In genomic region chr18:6411367-6411766, GRCh38 we compare ENCODE assay signal across 18 cellular contexts. TPM values are rescaled to one million over a fixed set of nuclear protein-coding genes. Genes with fewer than 3 reads are reported as not detected.
DNase-seq lines count a peak whose midpoint lies in the region; TF ChIP-seq lines count a peak whose summit lies in the region.
"Had no signal": no experiment of that assay in that cellular context is flagged by ENCODE, and none has a peak within 500 bp of the region (broad histone marks: within the 10 kb centered on the region; RNA-seq: fewer than 3 reads in every experiment).

No MANE protein-coding gene starts in this region.

- H3K9me3 ChIP-seq in SJSA1 (replicated peaks) (no peaks in the 10 kb centered on the region), liver (ENCODE audit: control insufficient read depth in 4 of 4, low read length in 3 of 4) (no peaks in the 10 kb centered on the region), MG63 (no peaks in the 10 kb centered on the region)

- H3K27me3 ChIP-seq in SJSA1 (replicated peaks), result no peaks in the 10 kb centered on the region
- no peaks in the 10 kb centered on the region for H3K27me3 ChIP-seq in liver (ENCODE audit: control insufficient read depth in 4 of 4, insufficient read depth in 4 of 4, low read length in 3 of 4)
- H3K27me3 ChIP-seq in MG63, result peaks cover 3% of the 10 kb centered on the region; the same call in 1 of the 2 replicates

- H3K4me1 ChIP-seq in SJSA1 (replicated peaks), result peaks cover 46% of the 10 kb centered on the region
- H3K4me1 ChIP-seq in liver (ENCODE audit: control insufficient read depth in 4 of 4, insufficient read depth in 4 of 4, low read length in 3 of 4), result peaks cover 2 to 38% (median 19%) of the 10 kb centered on the region in 4 donors

- no peak overlapping the region for H3K9ac ChIP-seq in liver (ENCODE audit: low read depth in 1 of 2, low read length in 2 of 2)

- 0 out of 2 replicates have a peak overlapping the region, but pooled peaks have one; percentile 1 for H3K4me3 ChIP-seq in SJSA1
- H3K4me3 ChIP-seq in liver (ENCODE audit: low read depth in 1 of 3, low read length in 3 of 3), result no peak overlapping the region
- no peak overlapping the region for H3K4me3 ChIP-seq in MG63

- no peak for TF ChIP-seq CTCF in liver (IDR thresholded peaks at IDR 0.05; ENCODE audit: low read depth, low read length, missing input control)

- WGBS in liver, result 49% methylated on average over 4 of the region's 4 CpGs

- H3K27ac ChIP-seq in SJSA1, result no peak overlapping the region
- peak overlapping the region; percentile 31 to 70 for H3K27ac ChIP-seq in liver (ENCODE audit: low read depth in 1 of 2, low read length in 2 of 2)
- H3K27ac ChIP-seq: 22Rv1, RWPE1 had no signal

- TF ChIP-seq RAD21 in liver (IDR thresholded peaks at IDR 0.05), result no peak

- H3K36me3 ChIP-seq in SJSA1, result peaks cover 8% of the 10 kb centered on the region
- H3K36me3 ChIP-seq in liver (ENCODE audit: control insufficient read depth in 4 of 4, insufficient read depth in 3 of 4, low read depth in 1 of 4, low read length in 3 of 4), result no peaks in the 10 kb centered on the region
- no peaks in the 10 kb centered on the region for H3K36me3 ChIP-seq in MG63

- peak; percentile 42 for DNase-seq in DMS79 treated with DMSO at 0.1 percent for 48 hours (lab: John Stamatoyannopoulos, UW)
- DNase-seq in DMS79 (lab: John Stamatoyannopoulos, UW), result no peak
- DNase-seq in SJSA1 (ENCODE audit: low read depth in 1 of 2, low spot score in 2 of 2), result no peak
- no peak for DNase-seq in MG63
- no peak for DNase-seq in GF-D8 (lab: John Stamatoyannopoulos, UW)
- DNase-seq in mucosa of gallbladder (ENCODE audit: low spot score), result no peak
- no peak for DNase-seq in NCI-H128 (lab: John Stamatoyannopoulos, UW; ENCODE audit: unreplicated experiment)
- DNase-seq: C1 segment of cervical spinal cord; CD8-positive, alpha-beta T cell; NCI-H1417; NCI-H1694 treated with DMSO at 0.1 percent for 48 hours; NCI-H446 treated with DMSO at 0.1 percent for 48 hours; NCI-H774; NK-92 treated with Interleukin-12 subunit alpha and Interleukin-12 subunit beta, amount 100 ng/mL, for 24 hours; SIG-M5 had no signal

TF ChIP-seq in liver, 16 proteins besides CTCF, POLR2A, EP300 and RAD21:
- TF ChIP-seq FOXA1 (IDR thresholded peaks at IDR 0.05), result no peak
- TF ChIP-seq, protein P1, sequence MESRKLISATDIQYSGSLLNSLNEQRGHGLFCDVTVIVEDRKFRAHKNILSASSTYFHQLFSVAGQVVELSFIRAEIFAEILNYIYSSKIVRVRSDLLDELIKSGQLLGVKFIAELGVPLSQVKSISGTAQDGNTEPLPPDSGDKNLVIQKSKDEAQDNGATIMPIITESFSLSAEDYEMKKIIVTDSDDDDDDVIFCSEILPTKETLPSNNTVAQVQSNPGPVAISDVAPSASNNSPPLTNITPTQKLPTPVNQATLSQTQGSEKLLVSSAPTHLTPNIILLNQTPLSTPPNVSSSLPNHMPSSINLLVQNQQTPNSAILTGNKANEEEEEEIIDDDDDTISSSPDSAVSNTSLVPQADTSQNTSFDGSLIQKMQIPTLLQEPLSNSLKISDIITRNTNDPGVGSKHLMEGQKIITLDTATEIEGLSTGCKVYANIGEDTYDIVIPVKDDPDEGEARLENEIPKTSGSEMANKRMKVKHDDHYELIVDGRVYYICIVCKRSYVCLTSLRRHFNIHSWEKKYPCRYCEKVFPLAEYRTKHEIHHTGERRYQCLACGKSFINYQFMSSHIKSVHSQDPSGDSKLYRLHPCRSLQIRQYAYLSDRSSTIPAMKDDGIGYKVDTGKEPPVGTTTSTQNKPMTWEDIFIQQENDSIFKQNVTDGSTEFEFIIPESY (IDR thresholded peaks at IDR 0.05), result no peak
- TF ChIP-seq RXRA (IDR thresholded peaks at IDR 0.05), result no peak
- TF ChIP-seq HNF4G (IDR thresholded peaks at IDR 0.05), result no peak
- TF ChIP-seq SP1 (IDR thresholded peaks at IDR 0.05), result no peak
- no peak for TF ChIP-seq GABPA (IDR thresholded peaks at IDR 0.05 in 1 of 2, conservative IDR thresholded peaks at IDR 0.05 in 1 of 2)
- TF ChIP-seq HNF4A (conservative IDR thresholded peaks at IDR 0.05), result no peak
- TF ChIP-seq TAF1 (conservative IDR thresholded peaks at IDR 0.05), result no peak
- TF ChIP-seq JUND (IDR thresholded peaks at IDR 0.05), result no peak

RNA-seq across cellular contexts. Expression of gene L3MBTL4, which starts 3.3 kb away (rescaled TPM):
- total RNA-seq in SJSA1 (2014; rRNA removed; shearing (Covaris generic)), result 6.8 and 10.6 TPM in 2 replicates
- 10 to 100 TPM in 1 of 2 donors, 1 to 10 TPM in 1; 5.5 to 15.0 TPM for total RNA-seq in liver
- 1 to 10 TPM; 2.3 to 4.5 TPM for polyA plus RNA-seq in liver
- total RNA-seq in MG63 (2014; rRNA removed; shearing (Covaris generic); ENCODE audit: low replicate concordance), result not detected in 2 replicates
- 16.1 TPM for total RNA-seq in mucosa of gallbladder
